20 cellular contexts compared by ENCODE assay signal in the genomic region with DNA sequence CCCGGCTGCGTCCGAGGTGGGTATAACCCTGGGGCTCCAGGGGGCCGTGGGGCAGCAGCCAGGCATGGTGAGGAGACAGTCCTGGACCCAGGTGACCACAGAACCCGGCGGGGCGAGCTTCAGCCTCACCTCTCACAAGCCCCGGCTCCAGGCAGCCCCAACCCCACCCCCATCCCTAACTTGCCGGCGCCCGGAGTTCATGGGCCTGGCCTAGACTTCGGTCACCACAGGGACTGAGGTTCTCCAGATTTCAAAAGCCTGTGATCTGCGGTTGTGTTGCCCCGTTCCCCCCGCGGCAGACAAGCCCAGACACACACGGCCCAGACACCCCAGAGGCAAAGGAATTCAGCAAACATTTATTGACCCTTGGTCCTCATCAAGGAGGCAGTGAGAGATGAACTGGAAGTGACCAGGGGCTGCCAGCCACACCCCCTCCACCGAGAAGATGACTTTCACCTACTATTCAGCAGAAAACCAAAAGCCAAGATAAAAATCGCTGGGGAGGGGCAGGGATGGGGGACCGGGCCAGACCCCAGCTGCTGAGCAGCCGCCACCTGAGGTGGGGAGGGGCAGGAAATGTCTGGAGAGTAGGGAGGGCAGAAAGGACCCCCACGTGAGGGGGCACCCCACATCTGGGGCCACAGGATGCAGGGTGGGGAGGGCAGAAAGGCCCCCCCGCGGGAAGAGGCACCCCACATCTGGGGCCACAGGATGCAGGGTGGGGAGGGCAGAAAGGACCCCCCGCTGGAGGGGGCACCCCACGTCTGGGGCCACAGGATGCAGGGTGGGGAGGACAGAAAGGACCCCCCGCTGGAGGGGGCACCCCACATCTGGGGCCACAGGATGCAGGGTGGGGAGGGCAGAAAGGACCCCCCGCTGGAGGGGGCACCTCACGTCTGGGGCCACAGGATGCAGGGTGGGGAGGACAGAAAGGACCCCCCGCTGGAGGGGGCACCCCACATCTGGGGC. TPM values are rescaled to one million over a fixed set of nuclear protein-coding genes. Genes with fewer than 3 reads are reported as not detected.
DNase-seq lines count a peak whose midpoint lies in the region; ATAC-seq and TF ChIP-seq lines count a peak whose summit lies in the region.
"Had no signal": no experiment of that assay in that cellular context is flagged by ENCODE, and none has a peak within 500 bp of the region (broad histone marks: within the 10 kb centered on the region; RNA-seq: fewer than 3 reads in every experiment).

No MANE protein-coding gene starts in this region.

- intact Hi-C loops in activated naive CD4-positive, alpha-beta T cell treated with anti-CD3 and anti-CD28 coated beads for 36 hours (cut with micrococcal nuclease) = loop anchor here (2.0 kb wide), 1 partner anchor 17 kb away; the partner anchor contains the start of gene ISG15

- H3K4me1 ChIP-seq in DND-41 (ENCODE audit: insufficient read depth, low read length) (peaks cover 8% of the 10 kb centered on the region; the same call in 1 of the 2 replicates), Loucy (ENCODE audit: insufficient read depth, low read length, poor library complexity, severe bottlenecking) (peaks cover 20% of the 10 kb centered on the region), hepatocyte (ENCODE audit: insufficient read depth) (peaks cover 4% of the 10 kb centered on the region), osteoblast (ENCODE audit: insufficient read depth, low read length) (peaks cover 2% of the 10 kb centered on the region), HAP-1 (peaks cover 7% of the 10 kb centered on the region)
- H3K4me1 ChIP-seq: SJCRH30 had no signal

- H3F3A ChIP-seq in Loucy (ENCODE audit: low read depth) = no peaks in the 10 kb centered on the region

- H3K9ac ChIP-seq in DND-41 (ENCODE audit: low read depth, low read length) = no peak overlapping the region
- no peak overlapping the region for H3K9ac ChIP-seq in Loucy (ENCODE audit: low read depth, low read length, poor library complexity, severe bottlenecking)

- H3K27ac Mint-ChIP-seq in activated naive CD4-positive, alpha-beta T cell treated with anti-CD3 and anti-CD28 coated beads for 36 hours = no peak overlapping the region
- H3K27ac Mint-ChIP-seq: activated CD4-positive, alpha-beta memory T cell treated with anti-CD3 and anti-CD28 coated beads for 36 hours; stimulated activated effector memory CD8-positive, alpha-beta T cell treated with anti-CD3 and anti-CD28 coated beads, Interleukin-12 subunit alpha, Interleukin-12 subunit beta, amount 100 ng/mL, for 72 hours had no signal

- no peak overlapping the region for H3K4me3 ChIP-seq in DND-41 (ENCODE audit: low read depth in 1 of 2, low read length in 2 of 2)
- H3K4me3 ChIP-seq in Loucy (ENCODE audit: low read length, poor library complexity, severe bottlenecking) = no peak overlapping the region
- no peak overlapping the region for H3K4me3 ChIP-seq in hepatocyte
- no peak overlapping the region for H3K4me3 ChIP-seq in osteoblast (ENCODE audit: insufficient read depth, low read length)
- H3K4me3 ChIP-seq in HAP-1 = no peak overlapping the region
- H3K4me3 ChIP-seq: ovary, SJCRH30, smooth muscle cell, tibial artery had no signal

- no peaks in the 10 kb centered on the region for H3K9me2 ChIP-seq in Loucy (replicated peaks; ENCODE audit: low read depth, low read length)
- H3K9me2 ChIP-seq in hepatocyte (replicated peaks; ENCODE audit: insufficient read depth) = no peaks in the 10 kb centered on the region

- H3K36me3 ChIP-seq in DND-41 (ENCODE audit: insufficient read depth, low read length) = no peaks in the 10 kb centered on the region
- no peaks in the 10 kb centered on the region for H3K36me3 ChIP-seq in Loucy (ENCODE audit: insufficient read depth, low read length)
- H3K36me3 ChIP-seq in hepatocyte (replicated peaks; ENCODE audit: insufficient read depth, low read depth) = no peaks in the 10 kb centered on the region
- H3K36me3 ChIP-seq in osteoblast (ENCODE audit: insufficient read depth, low read length) = no peaks in the 10 kb centered on the region
- H3K36me3 ChIP-seq in HAP-1 (replicated peaks) = peaks cover 13% of the 10 kb centered on the region; the same call in 1 of the 2 replicates
- H3K36me3 ChIP-seq: ovary, SJCRH30 had no signal

- H4K20me1 ChIP-seq in DND-41 (ENCODE audit: insufficient read depth, low read length) (peaks cover 9% of the 10 kb centered on the region), Loucy (ENCODE audit: insufficient read depth, low read length, poor library complexity, severe bottlenecking) (peaks cover 17% of the 10 kb centered on the region), hepatocyte (ENCODE audit: insufficient read depth, poor library complexity, severe bottlenecking) (no peaks in the 10 kb centered on the region), osteoblast (ENCODE audit: insufficient read depth, low read length) (no peaks in the 10 kb centered on the region)

- H3K27me3 ChIP-seq in DND-41 (ENCODE audit: insufficient read depth, low read length, poor library complexity) (peaks cover 26% of the 10 kb centered on the region), Loucy (ENCODE audit: insufficient read depth, low read length, poor library complexity, severe bottlenecking) (no peaks in the 10 kb centered on the region), hepatocyte (peaks cover 16% of the 10 kb centered on the region), osteoblast (ENCODE audit: insufficient read depth, low read length) (peaks cover 37% of the 10 kb centered on the region), HAP-1 (ENCODE audit: low read depth) (no peaks in the 10 kb centered on the region)
- H3K27me3 ChIP-seq: SJCRH30, tibial artery had no signal

- peaks cover 12% of the 10 kb centered on the region for H3K9me3 Mint-ChIP-seq in activated naive CD4-positive, alpha-beta T cell treated with anti-CD3 and anti-CD28 coated beads for 36 hours
- H3K9me3 Mint-ChIP-seq: stimulated activated effector memory CD8-positive, alpha-beta T cell treated with anti-CD3 and anti-CD28 coated beads, Interleukin-12 subunit alpha, Interleukin-12 subunit beta, amount 100 ng/mL, for 72 hours had no signal

- CTCF ChIA-PET in activated naive CD4-positive, alpha-beta T cell treated with anti-CD3 and anti-CD28 coated beads for 36 hours (lab: Charles Lee) = interaction anchor here (1.2 kb wide), 1 partner anchor 13 kb away, joined by 3 read pairs; no protein-coding TSS in a partner anchor

- peaks cover 29% of the 10 kb centered on the region for H3K4me1 Mint-ChIP-seq in activated naive CD4-positive, alpha-beta T cell treated with anti-CD3 and anti-CD28 coated beads for 36 hours (ENCODE audit: low read depth)

- H3K4me2 ChIP-seq in DND-41 (ENCODE audit: insufficient read depth, low read length) (no peak overlapping the region), Loucy (ENCODE audit: low read depth, low read length, poor library complexity, severe bottlenecking) (peak overlapping the region; percentile 9), hepatocyte (peak overlapping the region; percentile 35), osteoblast (ENCODE audit: insufficient read depth, low read length) (no peak overlapping the region)
- H3K4me2 ChIP-seq: smooth muscle cell had no signal

- TF ChIP-seq CTCF in DND-41 (IDR thresholded peaks at IDR 0.05; ENCODE audit: borderline replicate concordance, extremely low read depth, low read length, poor library complexity, severe bottlenecking) (no peak), Loucy (conservative IDR thresholded peaks at IDR 0.05; ENCODE audit: low read length) (no peak), hepatocyte (IDR thresholded peaks at IDR 0.05; ENCODE audit: poor library complexity) (no peak), osteoblast (IDR thresholded peaks at IDR 0.05; ENCODE audit: extremely low read depth, low read depth, low read length) (no peak)

- H3K27me3 Mint-ChIP-seq in activated naive CD4-positive, alpha-beta T cell treated with anti-CD3 and anti-CD28 coated beads for 36 hours (ENCODE audit: low read depth) = peaks cover 22% of the 10 kb centered on the region

- 28% methylated on average over 13 of the region's 30 CpGs for WGBS in hepatocyte (ENCODE audit: low lambda C conversion rate, missing lambda C conversion rate)

- H2AFZ ChIP-seq in DND-41 (ENCODE audit: low read depth, low read length) = no peak overlapping the region
- H2AFZ ChIP-seq in Loucy (ENCODE audit: low read length) = no peak overlapping the region
- no peak overlapping the region for H2AFZ ChIP-seq in hepatocyte
- H2AFZ ChIP-seq in osteoblast (ENCODE audit: low read length) = no peak overlapping the region

- H3K79me2 ChIP-seq in DND-41 (ENCODE audit: insufficient read depth, low read length) (no peaks in the 10 kb centered on the region), Loucy (ENCODE audit: insufficient read depth, low read length) (peaks cover 2% of the 10 kb centered on the region; the same call in 1 of the 2 replicates), hepatocyte (peaks cover under 1% of the 10 kb centered on the region), osteoblast (ENCODE audit: insufficient read depth, low read length) (no peaks in the 10 kb centered on the region)

- in situ Hi-C loops in HAP-1 (cut with MboI; ENCODE audit: low sequenced_read_pairs) = no loop called here

- peaks cover 1% of the 10 kb centered on the region for H3K36me3 Mint-ChIP-seq in activated naive CD4-positive, alpha-beta T cell treated with anti-CD3 and anti-CD28 coated beads for 36 hours (ENCODE audit: low read depth)
- H3K36me3 Mint-ChIP-seq: activated CD4-positive, alpha-beta memory T cell treated with anti-CD3 and anti-CD28 coated beads for 36 hours; IgD-negative memory B cell; stimulated activated effector memory CD8-positive, alpha-beta T cell treated with anti-CD3 and anti-CD28 coated beads, Interleukin-12 subunit alpha, Interleukin-12 subunit beta, amount 100 ng/mL, for 72 hours had no signal

- H3K27ac ChIP-seq in DND-41 (ENCODE audit: low read length) = no peak overlapping the region
- H3K27ac ChIP-seq in hepatocyte = no peak overlapping the region
- H3K27ac ChIP-seq in osteoblast (ENCODE audit: low read depth, low read length) = no peak overlapping the region
- H3K27ac ChIP-seq: ovary, SJCRH30, tibial artery had no signal

- ATAC-seq in DND-41 (ENCODE audit: insufficient read depth, low read depth) = no peak
- no peak for ATAC-seq in HG02973 (IDR thresholded peaks at IDR 0.05; ENCODE audit: unreplicated experiment)
- ATAC-seq: stimulated activated effector memory CD8-positive, alpha-beta T cell treated with anti-CD3 and anti-CD28 coated beads, Interleukin-12 subunit alpha, Interleukin-12 subunit beta, amount 100 ng/mL, for 72 hours had no signal

- H3K4me3 Mint-ChIP-seq in activated naive CD4-positive, alpha-beta T cell treated with anti-CD3 and anti-CD28 coated beads for 36 hours = no peak overlapping the region
- H3K4me3 Mint-ChIP-seq: activated CD4-positive, alpha-beta memory T cell treated with anti-CD3 and anti-CD28 coated beads for 36 hours; stimulated activated effector memory CD8-positive, alpha-beta T cell treated with anti-CD3 and anti-CD28 coated beads, Interleukin-12 subunit alpha, Interleukin-12 subunit beta, amount 100 ng/mL, for 72 hours had no signal

- no peaks in the 10 kb centered on the region for H3K9me3 ChIP-seq in DND-41 (ENCODE audit: insufficient read depth, low read length, severe bottlenecking)
- no peaks in the 10 kb centered on the region for H3K9me3 ChIP-seq in Loucy (ENCODE audit: insufficient read depth, low read depth, low read length)
- H3K9me3 ChIP-seq in hepatocyte (ENCODE audit: low read depth) = no peaks in the 10 kb centered on the region
- H3K9me3 ChIP-seq in osteoblast (ENCODE audit: low read depth, low read length) = no peaks in the 10 kb centered on the region
- no peaks in the 10 kb centered on the region for H3K9me3 ChIP-seq in HAP-1

- DNase-seq in DND-41 (peak; percentile 44), hepatocyte (ENCODE audit: low spot score) (peak; percentile 32), osteoblast (ENCODE audit: insufficient read length, low spot score, missing footprints) (peak; percentile 79), HAP-1 (ENCODE audit: low spot score in 2 of 2) (no peak)
- DNase-seq in activated naive CD4-positive, alpha-beta T cell treated with anti-CD3 and anti-CD28 coated beads for 36 hours = no peak
- DNase-seq: activated CD4-positive, alpha-beta memory T cell treated with anti-CD3 and anti-CD28 coated beads for 36 hours; C1 segment of cervical spinal cord; dermis blood vessel endothelial cell; head of caudate nucleus; NCI-H2081 treated with DMSO at 0.1 percent for 48 hours; NCI-H524; ovary; SJCRH30 had no signal

RNA-seq across cellular contexts. Expression of gene HES4, which starts 3.9 kb away (rescaled TPM):
- total RNA-seq in hepatocyte (21.4 and 28.7 TPM in 2 replicates), osteoblast (0.29 and 0.72 TPM in 2 replicates)
- polyA plus RNA-seq in hepatocyte = 74.5 and 107 TPM in 2 replicates
- total RNA-seq in activated naive CD4-positive, alpha-beta T cell treated with anti-CD3 and anti-CD28 coated beads for 36 hours = 1 to 10 TPM; 4.1 to 4.7 TPM
- polyA plus RNA-seq: IgD-negative memory B cell had no signal

RNA-seq across cellular contexts. Expression of gene PERM1, which starts 14.1 kb away (rescaled TPM):
- not detected in 2 replicates for total RNA-seq in hepatocyte
- polyA plus RNA-seq in hepatocyte = 1.3 and 1.6 TPM in 2 replicates
- not detected in 2 replicates for total RNA-seq in osteoblast
- not detected for total RNA-seq in activated naive CD4-positive, alpha-beta T cell treated with anti-CD3 and anti-CD28 coated beads for 36 hours
- total RNA-seq: activated CD4-positive, alpha-beta memory T cell treated with anti-CD3 and anti-CD28 coated beads for 36 hours; dermis blood vessel endothelial cell; SJCRH30; smooth muscle cell had no signal
- polyA plus RNA-seq: IgD-negative memory B cell, keratinocyte had no signal

RNA-seq across cellular contexts. Expression of gene ISG15, which starts 17.3 kb away (rescaled TPM):
- total RNA-seq in hepatocyte = 62.3 and 86.0 TPM in 2 replicates
- 88.5 and 89.6 TPM in 2 replicates for polyA plus RNA-seq in hepatocyte
- total RNA-seq in osteoblast = 55.4 and 90.5 TPM in 2 replicates
- total RNA-seq in activated naive CD4-positive, alpha-beta T cell treated with anti-CD3 and anti-CD28 coated beads for 36 hours = 100 to 1,000 TPM; 143 to 147 TPM

RNA-seq across cellular contexts. Expression of gene AGRN, which starts 24.0 kb away (rescaled TPM):
- total RNA-seq in hepatocyte (51.8 and 81.8 TPM in 2 replicates), osteoblast (14.7 and 30.0 TPM in 2 replicates)
- polyA plus RNA-seq in hepatocyte = 53.3 and 61.2 TPM in 2 replicates
- 10 to 100 TPM; 30.5 to 35.1 TPM for total RNA-seq in activated naive CD4-positive, alpha-beta T cell treated with anti-CD3 and anti-CD28 coated beads for 36 hours

RNA-seq across cellular contexts. Expression of gene PLEKHN1, which starts 29.7 kb away (rescaled TPM):
- total RNA-seq in hepatocyte (0.60 and 0.72 TPM in 2 replicates), osteoblast (0.36 and 0.88 TPM in 2 replicates)
- 2.4 and 5.6 TPM in 2 replicates for polyA plus RNA-seq in hepatocyte
- total RNA-seq in activated naive CD4-positive, alpha-beta T cell treated with anti-CD3 and anti-CD28 coated beads for 36 hours = under 1 TPM; 0.52 to 0.69 TPM

Comparison
In these comparisons a context has a peak if more than half of its experiments do, and no peak if none do; other contexts are left out.
1. DNase-seq: peak in DND-41 (single experiment), hepatocyte (single experiment) and osteoblast (single experiment); none in HAP-1 (0 of 2) and activated naive CD4-positive, alpha-beta T cell treated with anti-CD3 and anti-CD28 coated beads for 36 hours (single experiment).
2. H3K4me2 ChIP-seq: peak in Loucy (single experiment) and hepatocyte (single experiment); none in DND-41 (single experiment) and osteoblast (single experiment).